Comparison of ENCODE assay signal across 1 cellular context in the genomic region with DNA sequence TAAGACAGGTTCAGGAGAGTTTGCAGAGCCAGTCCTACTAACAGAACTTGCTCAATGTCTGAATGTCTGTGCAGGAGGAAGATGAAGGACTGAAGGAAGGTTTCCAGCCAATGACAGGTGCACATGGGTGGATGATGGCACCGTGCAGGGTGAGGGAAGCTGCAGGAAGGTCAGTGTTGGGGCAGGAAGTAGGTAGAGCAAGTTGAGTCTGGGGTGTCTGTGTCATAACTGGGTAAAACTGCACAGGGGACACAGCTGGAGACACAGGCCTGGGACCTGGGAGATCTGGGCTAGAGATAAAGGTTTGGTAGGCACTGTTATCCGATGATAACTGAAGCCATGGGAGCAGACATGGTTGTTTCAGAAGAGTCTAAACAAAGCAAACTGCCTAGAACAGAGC.
TF ChIP-seq lines count a peak whose summit lies in the region.

No MANE protein-coding gene starts in this region.

TF ChIP-seq in K562, 482 proteins besides CTCF, POLR2A, EP300 and RAD21 (continued from another document):
- TF ChIP-seq COPS2 (conservative IDR thresholded peaks at IDR 0.05) (no peak), ZNF57 (CRISPR knock-in tag; IDR thresholded peaks at IDR 0.05) (no peak), ZNF316 (IDR thresholded peaks at IDR 0.05) (no peak)
